ENCODE assay signal across 15 cellular contexts in the genomic region with DNA sequence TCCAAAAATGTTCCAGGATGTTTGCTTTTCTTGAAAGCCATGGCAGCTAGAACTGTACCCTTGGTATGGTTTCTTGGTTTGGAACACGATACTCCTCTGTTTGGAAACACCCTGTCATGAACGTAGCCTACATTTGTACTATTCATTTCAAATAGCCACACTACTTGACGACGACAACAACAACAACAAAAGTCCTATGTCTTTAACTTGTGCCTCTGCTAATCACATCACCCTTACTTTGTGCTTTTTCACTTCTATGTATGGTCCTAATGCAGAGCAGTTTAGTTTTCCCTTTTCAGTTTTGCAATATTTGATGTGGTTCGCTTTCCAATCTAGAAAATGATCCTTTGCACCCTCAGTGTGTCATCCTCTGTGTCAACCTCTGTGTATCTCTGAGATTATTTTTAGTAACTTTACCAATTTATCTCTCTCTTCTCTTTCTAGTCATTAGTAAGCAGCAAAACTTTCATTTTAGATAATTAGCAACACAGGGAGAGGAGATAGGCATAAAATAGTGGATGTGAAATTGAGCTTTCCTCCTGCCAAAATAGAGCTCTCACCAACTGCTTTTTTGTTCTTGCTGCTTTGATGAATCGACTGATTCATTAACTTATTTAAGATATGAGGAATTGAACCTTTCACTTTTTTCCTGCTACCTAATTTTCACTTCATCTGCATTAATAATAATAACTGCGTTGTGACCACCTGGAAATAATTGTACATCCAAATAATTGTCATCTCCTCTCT. TPM values are rescaled to one million over a fixed set of nuclear protein-coding genes. Genes with fewer than 3 reads are reported as not detected.
DNase-seq lines count a peak whose midpoint lies in the region; ATAC-seq and TF ChIP-seq lines count a peak whose summit lies in the region.
"Had no signal": no experiment of that assay in that cellular context is flagged by ENCODE, and none has a peak within 500 bp of the region (broad histone marks: within the 10 kb centered on the region; RNA-seq: fewer than 3 reads in every experiment).

No MANE protein-coding gene starts in this region.

- H3K27me3 ChIP-seq in osteoblast (ENCODE audit: insufficient read depth, low read length) = no peaks in the 10 kb centered on the region
- H3K27me3 ChIP-seq: transverse colon had no signal

- H3K27ac Mint-ChIP-seq in activated CD4-positive, alpha-beta T cell treated with anti-CD3 and anti-CD28 coated beads for 36 hours = peak overlapping the region; percentile 11
- H3K27ac Mint-ChIP-seq: activated CD4-positive, alpha-beta T cell treated with anti-CD3 and anti-CD28 coated beads, Interleukin-2, amount 10 ng/mL, durations not matched to agents 7 days and 5 days had no signal

- DNase-seq in activated CD4-positive, alpha-beta T cell treated with anti-CD3 and anti-CD28 coated beads for 36 hours = no peak
- no peak for DNase-seq in activated CD4-positive, alpha-beta T cell treated with anti-CD3 and anti-CD28 coated beads for 4 hours
- no peak for DNase-seq in osteoblast (ENCODE audit: insufficient read length, low spot score, missing footprints)
- DNase-seq in C1 segment of cervical spinal cord (lab: John Stamatoyannopoulos, UW) = no peak
- no peak for DNase-seq in NCI-H446 treated with DMSO at 0.1 percent for 48 hours (lab: John Stamatoyannopoulos, UW)
- DNase-seq in HuH-7 (ENCODE audit: low spot score) = no peak
- DNase-seq: activated CD4-positive, alpha-beta T cell treated with anti-CD3 and anti-CD28 coated beads, Interleukin-2, amount 10 ng/mL, durations not matched to agents 7 days and 5 days; NCI-H187; stimulated activated CD4-positive, alpha-beta T cell treated with anti-CD3 and anti-CD28 coated beads, Interleukin-1b, Interleukin-23, amount 100 ng/mL, for 48 hours; transverse colon had no signal

- peak; percentile 97 for ATAC-seq in activated CD4-positive, alpha-beta T cell treated with anti-CD3 and anti-CD28 coated beads for 36 hours
- peak; percentile 87 for ATAC-seq in GM21576 (IDR thresholded peaks at IDR 0.05; ENCODE audit: unreplicated experiment)
- peak; percentile 60 for ATAC-seq in HG03354 (IDR thresholded peaks at IDR 0.05; ENCODE audit: poor library complexity, severe bottlenecking, unreplicated experiment)
- ATAC-seq: Right ventricle myocardium inferior had no signal

- CTCF ChIA-PET in activated CD4-positive, alpha-beta T cell treated with anti-CD3 and anti-CD28 coated beads for 36 hours (lab: Charles Lee) = interaction anchor here (0.6 to 1.1 kb wide), 2 partner anchors 8 to 229 kb away, joined by 3 to 4 read pairs; no protein-coding TSS in a partner anchor

- no peaks in the 10 kb centered on the region for H3K36me3 Mint-ChIP-seq in activated CD4-positive, alpha-beta T cell treated with anti-CD3 and anti-CD28 coated beads for 36 hours (ENCODE audit: low read depth)

- H3K4me3 Mint-ChIP-seq in activated CD4-positive, alpha-beta T cell treated with anti-CD3 and anti-CD28 coated beads for 36 hours = no peak overlapping the region
- H3K4me3 Mint-ChIP-seq: activated CD4-positive, alpha-beta T cell treated with anti-CD3 and anti-CD28 coated beads, Interleukin-2, amount 10 ng/mL, durations not matched to agents 7 days and 5 days; neural crest cell had no signal

- peak overlapping the region; percentile 72 for H3K27ac ChIP-seq in osteoblast (ENCODE audit: low read depth, low read length)
- H3K27ac ChIP-seq: transverse colon had no signal

- H3K9me3 ChIP-seq in osteoblast (ENCODE audit: low read depth, low read length) = no peaks in the 10 kb centered on the region
- H3K9me3 ChIP-seq: transverse colon had no signal

- H3K27me3 Mint-ChIP-seq in activated CD4-positive, alpha-beta T cell treated with anti-CD3 and anti-CD28 coated beads for 36 hours = no peaks in the 10 kb centered on the region
- H3K27me3 Mint-ChIP-seq: activated CD4-positive, alpha-beta T cell treated with anti-CD3 and anti-CD28 coated beads, Interleukin-2, amount 10 ng/mL, durations not matched to agents 7 days and 5 days had no signal

- H3K4me1 ChIP-seq in osteoblast (ENCODE audit: insufficient read depth, low read length) = peaks cover 39% of the 10 kb centered on the region
- H3K4me1 ChIP-seq: transverse colon had no signal

- H3K4me1 Mint-ChIP-seq in activated CD4-positive, alpha-beta T cell treated with anti-CD3 and anti-CD28 coated beads for 36 hours = peaks cover 18% of the 10 kb centered on the region
- H3K4me1 Mint-ChIP-seq: neural crest cell had no signal

- H3K4me3 ChIP-seq in osteoblast (ENCODE audit: insufficient read depth, low read length) = no peak overlapping the region
- H3K4me3 ChIP-seq: transverse colon had no signal

- TF ChIP-seq CTCF in osteoblast (IDR thresholded peaks at IDR 0.05; ENCODE audit: extremely low read depth, low read depth, low read length) = no peak

- POLR2A ChIA-PET in activated CD4-positive, alpha-beta T cell treated with anti-CD3 and anti-CD28 coated beads for 36 hours (lab: Charles Lee) = interaction anchor here (0.6 kb wide), 1 partner anchor 257 kb away, joined by 3 read pairs; no protein-coding TSS in a partner anchor

- H3K36me3 ChIP-seq in osteoblast (ENCODE audit: insufficient read depth, low read length) = no peaks in the 10 kb centered on the region
- H3K36me3 ChIP-seq: transverse colon had no signal

- peak overlapping the region; percentile 52 for H2AFZ ChIP-seq in osteoblast (ENCODE audit: low read length)

- intact Hi-C loops in activated CD4-positive, alpha-beta T cell treated with anti-CD3 and anti-CD28 coated beads for 36 hours (cut with DNase I, micrococcal nuclease) = loop anchor here (1.0 to 10.0 kb wide), 4 partner anchors 56 to 618 kb away; no protein-coding TSS in a partner anchor

- no peaks in the 10 kb centered on the region for H4K20me1 ChIP-seq in osteoblast (ENCODE audit: insufficient read depth, low read length)

- peak overlapping the region; percentile 5 for H3K4me2 ChIP-seq in osteoblast (ENCODE audit: insufficient read depth, low read length)

- peaks cover 7% of the 10 kb centered on the region for H3K9me3 Mint-ChIP-seq in activated CD4-positive, alpha-beta T cell treated with anti-CD3 and anti-CD28 coated beads for 36 hours (ENCODE audit: low read depth)
- H3K9me3 Mint-ChIP-seq: activated CD4-positive, alpha-beta T cell treated with anti-CD3 and anti-CD28 coated beads, Interleukin-2, amount 10 ng/mL, durations not matched to agents 7 days and 5 days; neural crest cell had no signal

- no peaks in the 10 kb centered on the region for H3K79me2 ChIP-seq in osteoblast (ENCODE audit: insufficient read depth, low read length)

RNA-seq across cellular contexts. Expression of a gene that starts 44.1 kb away (rescaled TPM):
- total RNA-seq in activated CD4-positive, alpha-beta T cell treated with anti-CD3 and anti-CD28 coated beads for 36 hours = under 1 TPM; 0.33 to 0.46 TPM
- total RNA-seq in osteoblast = 1.8 and 2.4 TPM in 2 replicates
- total RNA-seq: epithelial cell of proximal tubule, Right ventricle myocardium inferior, transverse colon had no signal
